In genomic region chr18:1906421-1906820, GRCh38 we compare ENCODE assay signal across 19 cellular contexts.
"Had no signal": no experiment of that assay in that cellular context is flagged by ENCODE, and none has a peak within 500 bp of the region (broad histone marks: within the 10 kb centered on the region; RNA-seq: fewer than 3 reads in every experiment).

No MANE protein-coding gene starts in this region.

- H3K4me3 ChIP-seq: hepatocyte, psoas muscle, thoracic aorta, transverse colon had no signal

- H3K27me3 Mint-ChIP-seq: dendritic cell treated with granulocyte-macrophage colony-stimulating factor and Interleukin-4, amounts not matched to agents 40 ng/mL and 50 ng/mL, for 4 days; effector memory CD8-positive, alpha-beta T cell; stimulated activated naive B cell treated with anti-CD40 and anti-IgM and Interleukin-4, amounts not matched to agents 10 μg/mL and 1 μg/mL and 100 μg/mL, for 72 hours; stimulated activated naive CD8-positive, alpha-beta T cell treated with anti-CD3 and anti-CD28 coated beads, Interleukin-15, amount 100 ng/mL, for 72 hours had no signal

- H3K36me3 Mint-ChIP-seq: naive thymus-derived CD4-positive, alpha-beta T cell had no signal

- DNase-seq: effector memory CD8-positive, alpha-beta T cell; erythroblast; foreskin melanocyte; head of caudate nucleus; kidney; left cardiac atrium; naive thymus-derived CD4-positive, alpha-beta T cell; nephron progenitor cell; psoas muscle; stimulated activated CD4-positive, alpha-beta T cell treated with anti-CD3 and anti-CD28 coated beads, Interleukin-2, amount 100 ng/mL, for 24 hours; stimulated activated CD4-positive, alpha-beta T cell treated with anti-CD3 and anti-CD28 coated beads, Interleukin-4, amount 100 ng/mL, for 4 hours; stimulated activated naive B cell treated with anti-CD40 and anti-IgM and Interleukin-4, amounts not matched to agents 10 μg/mL and 1 μg/mL and 100 μg/mL, for 72 hours; stimulated activated naive CD8-positive, alpha-beta T cell treated with anti-CD3 and anti-CD28 coated beads, Interleukin-15, amount 100 ng/mL, for 72 hours; transverse colon had no signal

- H3K4me3 Mint-ChIP-seq: dendritic cell treated with granulocyte-macrophage colony-stimulating factor and Interleukin-4, amounts not matched to agents 40 ng/mL and 50 ng/mL, for 4 days; effector memory CD8-positive, alpha-beta T cell; naive thymus-derived CD4-positive, alpha-beta T cell; nephron progenitor cell; stimulated activated naive B cell treated with anti-CD40 and anti-IgM and Interleukin-4, amounts not matched to agents 10 μg/mL and 1 μg/mL and 100 μg/mL, for 72 hours; stimulated activated naive CD8-positive, alpha-beta T cell treated with anti-CD3 and anti-CD28 coated beads, Interleukin-15, amount 100 ng/mL, for 72 hours had no signal

- H3K4me1 Mint-ChIP-seq: naive thymus-derived CD4-positive, alpha-beta T cell; nephron progenitor cell; stimulated activated naive B cell treated with anti-CD40 and anti-IgM and Interleukin-4, amounts not matched to agents 10 μg/mL and 1 μg/mL and 100 μg/mL, for 72 hours; stimulated activated naive CD8-positive, alpha-beta T cell treated with anti-CD3 and anti-CD28 coated beads, Interleukin-15, amount 100 ng/mL, for 72 hours had no signal

- H3K27ac ChIP-seq: hepatocyte, parathyroid adenoma, psoas muscle, thoracic aorta, transverse colon had no signal

- ATAC-seq: effector memory CD8-positive, alpha-beta T cell; left cardiac atrium; naive thymus-derived CD4-positive, alpha-beta T cell; psoas muscle; sciatic nerve; stimulated activated naive B cell treated with anti-CD40 and anti-IgM and Interleukin-4, amounts not matched to agents 10 μg/mL and 1 μg/mL and 100 μg/mL, for 72 hours; stimulated activated naive CD8-positive, alpha-beta T cell treated with anti-CD3 and anti-CD28 coated beads, Interleukin-15, amount 100 ng/mL, for 72 hours had no signal

- H3K27ac Mint-ChIP-seq: dendritic cell treated with granulocyte-macrophage colony-stimulating factor and Interleukin-4, amounts not matched to agents 40 ng/mL and 50 ng/mL, for 4 days; effector memory CD8-positive, alpha-beta T cell; naive thymus-derived CD4-positive, alpha-beta T cell; nephron progenitor cell; stimulated activated naive B cell treated with anti-CD40 and anti-IgM and Interleukin-4, amounts not matched to agents 10 μg/mL and 1 μg/mL and 100 μg/mL, for 72 hours; stimulated activated naive CD8-positive, alpha-beta T cell treated with anti-CD3 and anti-CD28 coated beads, Interleukin-15, amount 100 ng/mL, for 72 hours had no signal
